Comparison of ENCODE assay signal across 2 cellular contexts in the genomic region with DNA sequence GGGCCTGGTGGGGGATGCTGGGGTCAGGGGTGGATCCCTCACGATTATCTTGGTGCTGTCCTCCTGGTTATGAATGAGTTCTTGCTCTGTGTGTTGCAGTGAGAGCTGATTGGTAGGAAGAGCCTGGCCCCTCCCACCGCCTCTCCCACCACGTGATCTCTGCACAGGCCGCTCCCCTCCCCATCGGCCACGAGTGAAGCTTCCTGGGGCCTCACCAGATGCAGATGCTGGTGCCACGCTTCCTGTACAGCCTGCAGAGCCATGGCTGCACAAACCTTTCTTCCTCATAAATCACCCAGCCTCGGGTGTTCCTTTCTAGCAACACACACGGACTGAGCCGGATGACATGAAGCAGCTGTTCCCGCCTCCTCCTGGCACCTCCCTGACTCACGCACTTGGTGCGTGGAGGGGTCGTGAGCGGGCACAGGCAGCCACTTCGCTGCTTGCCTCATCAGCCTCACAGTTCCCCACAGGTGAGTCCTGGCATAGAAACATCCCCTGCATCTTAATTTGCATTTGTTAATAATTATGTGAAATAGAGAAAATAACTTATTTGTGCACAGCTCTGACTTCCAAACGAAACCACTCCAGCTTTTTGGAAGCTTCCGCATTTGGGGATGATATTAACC.
TF ChIP-seq lines count a peak whose summit lies in the region.

No MANE protein-coding gene starts in this region.

TF ChIP-seq in A549, 52 proteins besides CTCF, POLR2A, EP300 and RAD21 (continued from another document):
- TF ChIP-seq CHD2 (IDR thresholded peaks at IDR 0.05; ENCODE audit: low read length, partially characterized antibody) (no peak), RARB (CRISPR knock-in tag; IDR thresholded peaks at IDR 0.05) (no peak), NFE2L2 (conservative IDR thresholded peaks at IDR 0.05; ENCODE audit: low read length) (no peak), FOSL2 (IDR thresholded peaks at IDR 0.05) (no peak), FOSL2 (CRISPR knock-in tag; IDR thresholded peaks at IDR 0.05) (no peak), FOXS1 (CRISPR knock-in tag; IDR thresholded peaks at IDR 0.05) (no peak), NPAS2 (CRISPR knock-in tag; IDR thresholded peaks at IDR 0.05; ENCODE audit: borderline replicate concordance) (no peak), GATA3 (IDR thresholded peaks at IDR 0.05; ENCODE audit: borderline replicate concordance) (no peak), EHF (CRISPR knock-in tag; IDR thresholded peaks at IDR 0.05) (no peak), ESRRA (IDR thresholded peaks at IDR 0.05; ENCODE audit: borderline replicate concordance, low read length) (no peak), HEYL (CRISPR knock-in tag; IDR thresholded peaks at IDR 0.05) (no peak)
- TF ChIP-seq, protein P1, sequence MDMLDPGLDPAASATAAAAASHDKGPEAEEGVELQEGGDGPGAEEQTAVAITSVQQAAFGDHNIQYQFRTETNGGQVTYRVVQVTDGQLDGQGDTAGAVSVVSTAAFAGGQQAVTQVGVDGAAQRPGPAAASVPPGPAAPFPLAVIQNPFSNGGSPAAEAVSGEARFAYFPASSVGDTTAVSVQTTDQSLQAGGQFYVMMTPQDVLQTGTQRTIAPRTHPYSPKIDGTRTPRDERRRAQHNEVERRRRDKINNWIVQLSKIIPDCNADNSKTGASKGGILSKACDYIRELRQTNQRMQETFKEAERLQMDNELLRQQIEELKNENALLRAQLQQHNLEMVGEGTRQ (IDR thresholded peaks at IDR 0.05), result no peak
TF ChIP-seq in A549: peak in this region for 0.

TF ChIP-seq in H1, 55 proteins besides CTCF, POLR2A, EP300 and RAD21 (continued from another document):
- no peak for TF ChIP-seq FOSL1 (IDR thresholded peaks at IDR 0.05; ENCODE audit: insufficient read depth, low read depth, low read length)
